Comparison of ENCODE assay signal across 21 cellular contexts in genomic region chr5:66877843-66878242, GRCh38.
DNase-seq lines count a peak whose midpoint lies in the region; ATAC-seq, FAIRE-seq and TF ChIP-seq lines count a peak whose summit lies in the region.
"Had no signal": no experiment of that assay in that cellular context is flagged by ENCODE, and none has a peak within 500 bp of the region (broad histone marks: within the 10 kb centered on the region; RNA-seq: fewer than 3 reads in every experiment).

No MANE protein-coding gene starts in this region.

- no peaks in the 10 kb centered on the region for H3K9me3 ChIP-seq in GM23248 (ENCODE audit: low read depth)
- H3K9me3 ChIP-seq: mucosa of descending colon, sigmoid colon, thoracic aorta had no signal

- FAIRE-seq in GM19239 (lab: Jason Lieb, UNC) = no peak
- FAIRE-seq in GM12892 (lab: Jason Lieb, UNC) = no peak
- FAIRE-seq: H54, kidney had no signal

- H4K20me1 ChIP-seq in GM23248 (ENCODE audit: insufficient read depth) = no peaks in the 10 kb centered on the region

- DNase-seq in DMS53 (lab: John Stamatoyannopoulos, UW) (peak; percentile 53), DMS53 treated with DMSO at 0.1 percent for 48 hours (lab: John Stamatoyannopoulos, UW; ENCODE audit: unreplicated experiment) (no peak), GM23248 (peak; percentile 51), T1000 (lab: John Stamatoyannopoulos, UW) (peak; percentile 15), foreskin keratinocyte (peak in 1 of 2 donors; percentile 55), GM19239 (ENCODE audit: insufficient read length, low spot score) (no peak), GM12892 (ENCODE audit: insufficient read length) (no peak)
- DNase-seq: 8988T; DND-41; head of caudate nucleus; kidney; mucosa of descending colon; MV-4-11; nucleus accumbens; sigmoid colon; stimulated activated CD4-positive, alpha-beta T cell treated with anti-CD3 and anti-CD28 coated beads, Interleukin-4, amount 100 ng/mL, for 24 hours had no signal

- H3K9me2 ChIP-seq in GM23248 (ENCODE audit: insufficient read depth) = no peaks in the 10 kb centered on the region

- TF ChIP-seq CTCF in foreskin keratinocyte (conservative IDR thresholded peaks at IDR 0.05) = no peak

- H3F3A ChIP-seq in GM23248 (ENCODE audit: insufficient read depth) = no peaks in the 10 kb centered on the region

- H3K4me2 ChIP-seq in GM23248 (ENCODE audit: unreplicated experiment) = no peak overlapping the region

- no peak overlapping the region for H3K4me3 ChIP-seq in GM23248
- H3K4me3 ChIP-seq: mucosa of descending colon, sigmoid colon, thoracic aorta had no signal

- ATAC-seq in foreskin keratinocyte (peak; percentile 64), HG03442 (IDR thresholded peaks at IDR 0.05; ENCODE audit: unreplicated experiment) (no peak)
- ATAC-seq: mucosa of descending colon, Right ventricle myocardium inferior had no signal

- H3K27ac ChIP-seq in GM23248 = no peak overlapping the region
- H3K27ac ChIP-seq in foreskin keratinocyte = no peak overlapping the region
- H3K27ac ChIP-seq: C4-2B, sigmoid colon, thoracic aorta had no signal

- H3K4me1 ChIP-seq in GM23248 (ENCODE audit: insufficient read depth) = 0 out of 2 replicates have a peak, but pooled peaks cover 6% of the 10 kb centered on the region
- H3K4me1 ChIP-seq in foreskin keratinocyte = peaks cover 30% of the 10 kb centered on the region

- H2AFZ ChIP-seq in GM23248 = no peak overlapping the region

- H3K36me3 ChIP-seq in GM23248 (ENCODE audit: low read depth) = no peaks in the 10 kb centered on the region
- H3K36me3 ChIP-seq: sigmoid colon, thoracic aorta had no signal

- in situ Hi-C loops in GM23248 (cut with MboI) = no loop called here

- H3K9ac ChIP-seq in GM23248 = no peak overlapping the region

- WGBS in GM23248 (ENCODE audit: low coverage in 1 of 2, low lambda C conversion rate in 2 of 2, missing lambda C conversion rate in 2 of 2), 2 experiments = 51 to 55% methylated on average over 3 of the region's 3 CpGs

- no peak for TF ChIP-seq POLR2A in GM12892 (IDR thresholded peaks at IDR 0.05; ENCODE audit: low read depth, low read length)

- H3K27me3 ChIP-seq in GM23248 (replicated peaks; ENCODE audit: insufficient read depth) = no peaks in the 10 kb centered on the region
- H3K27me3 ChIP-seq in foreskin keratinocyte = no peaks in the 10 kb centered on the region
- H3K27me3 ChIP-seq: sigmoid colon had no signal

- H3K79me2 ChIP-seq in GM23248 (ENCODE audit: insufficient read depth) = no peaks in the 10 kb centered on the region

Comparison
In these comparisons a context has a peak if more than half of its experiments do, and no peak if none do; other contexts are left out.
1. DNase-seq: peak in DMS53 (single experiment), GM23248 (single experiment) and T1000 (single experiment); none in DMS53 treated with DMSO at 0.1 percent for 48 hours (single experiment), GM19239 (single experiment) and GM12892 (single experiment).